ENCODE assay signal across 20 cellular contexts in genomic region chr15:75232826-75233503, GRCh38. TPM values are rescaled to one million over a fixed set of nuclear protein-coding genes. Genes with fewer than 3 reads are reported as not detected.
DNase-seq lines count a peak whose midpoint lies in the region; ATAC-seq and TF ChIP-seq lines count a peak whose summit lies in the region.
"Had no signal": no experiment of that assay in that cellular context is flagged by ENCODE, and none has a peak within 500 bp of the region (broad histone marks: within the 10 kb centered on the region; RNA-seq: fewer than 3 reads in every experiment).

No MANE protein-coding gene starts in this region.

- no peaks in the 10 kb centered on the region for H3K36me3 Mint-ChIP-seq in activated naive CD8-positive, alpha-beta T cell treated with anti-CD3 and anti-CD28 coated beads, Interleukin-2, amount 10 ng/mL, durations not matched to agents 7 days and 5 days
- no peaks in the 10 kb centered on the region for H3K36me3 Mint-ChIP-seq in activated naive CD8-positive, alpha-beta T cell treated with anti-CD3 and anti-CD28 coated beads, Interleukin-2, amount 50 U/mL, for 24 hours (ENCODE audit: low read depth)
- no peaks in the 10 kb centered on the region for H3K36me3 Mint-ChIP-seq in chondrocyte (ENCODE audit: low read depth)
- no peaks in the 10 kb centered on the region for H3K36me3 Mint-ChIP-seq in activated T-helper 1 cell treated with anti-CD3 and anti-CD28 coated beads, Interleukin-12 subunit alpha, Interleukin-12 subunit beta, Interleukin-2, Interleukin-4 antibody, amounts not matched to agents 30 ng/mL and 10 ng/mL and 1 ng/mL, durations not matched to agents 14 hours and 24 hours and 36 hours (ENCODE audit: low read depth)

- POLR2A ChIA-PET in activated naive CD8-positive, alpha-beta T cell treated with anti-CD3 and anti-CD28 coated beads, Interleukin-2, amount 10 ng/mL, durations not matched to agents 7 days and 5 days (lab: Charles Lee): no interaction called here

- intact Hi-C loops in psoas muscle (cut with DNase I): loop anchor here (5.0 to 10.0 kb wide), 2 partner anchors 72 to 84 kb away; no protein-coding TSS in a partner anchor
- intact Hi-C loops in activated T-helper 1 cell treated with anti-CD3 and anti-CD28 coated beads, Interleukin-12 subunit alpha, Interleukin-12 subunit beta, Interleukin-2, Interleukin-4 antibody, amounts not matched to agents 30 ng/mL and 10 ng/mL and 1 ng/mL, durations not matched to agents 14 hours and 24 hours and 36 hours (cut with micrococcal nuclease): no loop called here

- no peaks in the 10 kb centered on the region for H3K9me3 Mint-ChIP-seq in activated naive CD8-positive, alpha-beta T cell treated with anti-CD3 and anti-CD28 coated beads, Interleukin-2, amount 10 ng/mL, durations not matched to agents 7 days and 5 days
- H3K9me3 Mint-ChIP-seq in activated naive CD8-positive, alpha-beta T cell treated with anti-CD3 and anti-CD28 coated beads, Interleukin-2, amount 50 U/mL, for 24 hours: no peaks in the 10 kb centered on the region
- no peaks in the 10 kb centered on the region for H3K9me3 Mint-ChIP-seq in chondrocyte (ENCODE audit: low read depth)
- H3K9me3 Mint-ChIP-seq in activated T-helper 1 cell treated with anti-CD3 and anti-CD28 coated beads, Interleukin-12 subunit alpha, Interleukin-12 subunit beta, Interleukin-2, Interleukin-4 antibody, amounts not matched to agents 30 ng/mL and 10 ng/mL and 1 ng/mL, durations not matched to agents 14 hours and 24 hours and 36 hours: no peaks in the 10 kb centered on the region

- no peak overlapping the region for H3K4me3 Mint-ChIP-seq in activated naive CD8-positive, alpha-beta T cell treated with anti-CD3 and anti-CD28 coated beads, Interleukin-2, amount 10 ng/mL, durations not matched to agents 7 days and 5 days
- H3K4me3 Mint-ChIP-seq in activated naive CD8-positive, alpha-beta T cell treated with anti-CD3 and anti-CD28 coated beads, Interleukin-2, amount 50 U/mL, for 24 hours: no peak overlapping the region
- no peak overlapping the region for H3K4me3 Mint-ChIP-seq in chondrocyte (ENCODE audit: unreplicated experiment)
- no peak overlapping the region for H3K4me3 Mint-ChIP-seq in activated T-helper 1 cell treated with anti-CD3 and anti-CD28 coated beads, Interleukin-12 subunit alpha, Interleukin-12 subunit beta, Interleukin-2, Interleukin-4 antibody, amounts not matched to agents 30 ng/mL and 10 ng/mL and 1 ng/mL, durations not matched to agents 14 hours and 24 hours and 36 hours

- H3K36me3 ChIP-seq in psoas muscle (ENCODE audit: insufficient read depth in 1 of 2, low read depth in 1 of 2): no peaks in the 10 kb centered on the region

- no peak overlapping the region for H3K27ac ChIP-seq in psoas muscle
- H3K27ac ChIP-seq: A549, PC-9 had no signal

- H3K27me3 Mint-ChIP-seq in activated naive CD8-positive, alpha-beta T cell treated with anti-CD3 and anti-CD28 coated beads, Interleukin-2, amount 10 ng/mL, durations not matched to agents 7 days and 5 days: peaks cover 9% of the 10 kb centered on the region
- H3K27me3 Mint-ChIP-seq in activated naive CD8-positive, alpha-beta T cell treated with anti-CD3 and anti-CD28 coated beads, Interleukin-2, amount 50 U/mL, for 24 hours: peaks cover 27% of the 10 kb centered on the region
- peaks cover 24% of the 10 kb centered on the region for H3K27me3 Mint-ChIP-seq in chondrocyte (ENCODE audit: low read depth)
- peaks cover 2% of the 10 kb centered on the region for H3K27me3 Mint-ChIP-seq in activated T-helper 1 cell treated with anti-CD3 and anti-CD28 coated beads, Interleukin-12 subunit alpha, Interleukin-12 subunit beta, Interleukin-2, Interleukin-4 antibody, amounts not matched to agents 30 ng/mL and 10 ng/mL and 1 ng/mL, durations not matched to agents 14 hours and 24 hours and 36 hours (ENCODE audit: insufficient read depth)

- peaks cover 3% of the 10 kb centered on the region for H3K4me1 Mint-ChIP-seq in activated naive CD8-positive, alpha-beta T cell treated with anti-CD3 and anti-CD28 coated beads, Interleukin-2, amount 10 ng/mL, durations not matched to agents 7 days and 5 days
- no peaks in the 10 kb centered on the region for H3K4me1 Mint-ChIP-seq in activated naive CD8-positive, alpha-beta T cell treated with anti-CD3 and anti-CD28 coated beads, Interleukin-2, amount 50 U/mL, for 24 hours
- no peaks in the 10 kb centered on the region for H3K4me1 Mint-ChIP-seq in chondrocyte (ENCODE audit: low read depth)
- no peaks in the 10 kb centered on the region for H3K4me1 Mint-ChIP-seq in activated T-helper 1 cell treated with anti-CD3 and anti-CD28 coated beads, Interleukin-12 subunit alpha, Interleukin-12 subunit beta, Interleukin-2, Interleukin-4 antibody, amounts not matched to agents 30 ng/mL and 10 ng/mL and 1 ng/mL, durations not matched to agents 14 hours and 24 hours and 36 hours (ENCODE audit: low read depth)

- no peak overlapping the region for H3K4me3 ChIP-seq in psoas muscle
- H3K4me3 ChIP-seq: A549, PC-9 had no signal

- no peak for TF ChIP-seq CTCF in GM10266 (IDR thresholded peaks at IDR 0.05; ENCODE audit: control insufficient read depth, insufficient read depth, low read depth, missing control alignments)
- TF ChIP-seq CTCF in chondrocyte (IDR thresholded peaks at IDR 0.05): no peak
- TF ChIP-seq CTCF in psoas muscle (IDR thresholded peaks at IDR 0.05): no peak

- 73 to 81% (median 78%) methylated on average over 17 of the region's 17 CpGs for WGBS in psoas muscle, 3 donors

- peak; percentile 20 for DNase-seq in activated naive CD8-positive, alpha-beta T cell treated with anti-CD3 and anti-CD28 coated beads, Interleukin-2, amount 10 ng/mL, durations not matched to agents 7 days and 5 days
- no peak for DNase-seq in activated naive CD8-positive, alpha-beta T cell treated with anti-CD3 and anti-CD28 coated beads, Interleukin-2, amount 50 U/mL, for 24 hours
- DNase-seq in GM10266 (ENCODE audit: extremely low spot score): peak; percentile 3
- DNase-seq in chondrocyte (ENCODE audit: low spot score): peak; percentile 61
- DNase-seq in psoas muscle: peak; percentile 4 to 30
- DNase-seq in effector CD8-positive, alpha-beta T cell (lab: John Stamatoyannopoulos, UW): no peak
- DNase-seq in activated T-helper 1 cell treated with anti-CD3 and anti-CD28 coated beads, Interleukin-12 subunit alpha, Interleukin-12 subunit beta, Interleukin-2, Interleukin-4 antibody, amounts not matched to agents 30 ng/mL and 10 ng/mL and 1 ng/mL, durations not matched to agents 14 hours and 24 hours and 36 hours (ENCODE audit: low spot score): no peak
- DNase-seq: Caco-2, HCEC 1CT, IMR-90, Kasumi-1, NCI-H1417, NCI-H1930, NCI-H2171, NCI-H446 treated with DMSO at 0.1 percent for 48 hours, NCI-H748 treated with DMSO at 0.1 percent for 48 hours, PC-9 had no signal

- H3K27ac Mint-ChIP-seq in activated naive CD8-positive, alpha-beta T cell treated with anti-CD3 and anti-CD28 coated beads, Interleukin-2, amount 10 ng/mL, durations not matched to agents 7 days and 5 days: no peak overlapping the region
- no peak overlapping the region for H3K27ac Mint-ChIP-seq in activated naive CD8-positive, alpha-beta T cell treated with anti-CD3 and anti-CD28 coated beads, Interleukin-2, amount 50 U/mL, for 24 hours
- H3K27ac Mint-ChIP-seq in chondrocyte (ENCODE audit: unreplicated experiment): no peak overlapping the region
- H3K27ac Mint-ChIP-seq in activated T-helper 1 cell treated with anti-CD3 and anti-CD28 coated beads, Interleukin-12 subunit alpha, Interleukin-12 subunit beta, Interleukin-2, Interleukin-4 antibody, amounts not matched to agents 30 ng/mL and 10 ng/mL and 1 ng/mL, durations not matched to agents 14 hours and 24 hours and 36 hours: no peak overlapping the region

- H3K27me3 ChIP-seq in psoas muscle (ENCODE audit: insufficient read depth in 3 of 3, low read length in 2 of 3): peaks cover 0 to 9% (median 3%) of the 10 kb centered on the region in 3 donors

- no peaks in the 10 kb centered on the region for H3K9me3 ChIP-seq in psoas muscle
- H3K9me3 ChIP-seq: A549, Caco-2 had no signal

- no peak for ATAC-seq in activated naive CD8-positive, alpha-beta T cell treated with anti-CD3 and anti-CD28 coated beads, Interleukin-2, amount 10 ng/mL, durations not matched to agents 7 days and 5 days (ENCODE audit: low read depth)
- ATAC-seq in activated naive CD8-positive, alpha-beta T cell treated with anti-CD3 and anti-CD28 coated beads, Interleukin-2, amount 50 U/mL, for 24 hours: no peak
- ATAC-seq in psoas muscle (no peak), GM18498 (IDR thresholded peaks at IDR 0.05; ENCODE audit: unreplicated experiment) (no peak)
- ATAC-seq: A549 had no signal

- no peaks in the 10 kb centered on the region for H3K4me1 ChIP-seq in psoas muscle

RNA-seq across cellular contexts. Expression of gene GOLGA6C, which starts 25.2 kb away (rescaled TPM):
- total RNA-seq in activated naive CD8-positive, alpha-beta T cell treated with anti-CD3 and anti-CD28 coated beads, Interleukin-2, amount 10 ng/mL, durations not matched to agents 7 days and 5 days: not detected
- total RNA-seq in chondrocyte: not detected in 3 replicates
- total RNA-seq in psoas muscle: not detected
- polyA plus RNA-seq in psoas muscle: under 1 TPM in 1 of 3 donors, not detected in 2; 0.05 TPM
- not detected in 2 replicates for total RNA-seq in activated T-helper 1 cell treated with anti-CD3 and anti-CD28 coated beads, Interleukin-12 subunit alpha, Interleukin-12 subunit beta, Interleukin-2, Interleukin-4 antibody, amounts not matched to agents 30 ng/mL and 10 ng/mL and 1 ng/mL, durations not matched to agents 14 hours and 24 hours and 36 hours
- total RNA-seq: Caco-2, HT-29, IMR-90, PC-9 had no signal
- polyA plus RNA-seq: A549, IMR-90 had no signal

RNA-seq across cellular contexts. Expression of gene C15orf39, which starts 31.3 kb away (rescaled TPM):
- total RNA-seq in activated naive CD8-positive, alpha-beta T cell treated with anti-CD3 and anti-CD28 coated beads, Interleukin-2, amount 10 ng/mL, durations not matched to agents 7 days and 5 days: 10 to 100 TPM; 45.6 to 45.9 TPM
- total RNA-seq in chondrocyte (12.2 to 33.4 TPM (median 32.9 TPM) in 3 replicates), psoas muscle (1 to 10 TPM; 4.0 to 4.6 (median 4.2) TPM)
- 1 to 10 TPM; 2.5 to 3.4 (median 2.6) TPM for polyA plus RNA-seq in psoas muscle
- total RNA-seq in activated T-helper 1 cell treated with anti-CD3 and anti-CD28 coated beads, Interleukin-12 subunit alpha, Interleukin-12 subunit beta, Interleukin-2, Interleukin-4 antibody, amounts not matched to agents 30 ng/mL and 10 ng/mL and 1 ng/mL, durations not matched to agents 14 hours and 24 hours and 36 hours: 46.1 and 49.5 TPM in 2 replicates

RNA-seq across cellular contexts. Expression of gene GOLGA6D, which starts 49.7 kb away (rescaled TPM):
- not detected for total RNA-seq in activated naive CD8-positive, alpha-beta T cell treated with anti-CD3 and anti-CD28 coated beads, Interleukin-2, amount 10 ng/mL, durations not matched to agents 7 days and 5 days
- total RNA-seq in chondrocyte (0.15 TPM in 1 of 3 replicates, not detected in the others), psoas muscle (not detected)
- under 1 TPM in 2 of 3 donors, not detected in 1; 0.01 to 0.10 TPM for polyA plus RNA-seq in psoas muscle
- not detected in 2 replicates for total RNA-seq in activated T-helper 1 cell treated with anti-CD3 and anti-CD28 coated beads, Interleukin-12 subunit alpha, Interleukin-12 subunit beta, Interleukin-2, Interleukin-4 antibody, amounts not matched to agents 30 ng/mL and 10 ng/mL and 1 ng/mL, durations not matched to agents 14 hours and 24 hours and 36 hours
- total RNA-seq: Caco-2, IMR-90, PC-9 had no signal
- polyA plus RNA-seq: IMR-90 had no signal

Comparison
In these comparisons a context has a peak if more than half of its experiments do, and no peak if none do; other contexts are left out.
1. DNase-seq: peak in activated naive CD8-positive, alpha-beta T cell treated with anti-CD3 and anti-CD28 coated beads, Interleukin-2, amount 10 ng/mL, durations not matched to agents 7 days and 5 days (single experiment), GM10266 (single experiment), chondrocyte (single experiment) and psoas muscle (2 of 2); none in activated naive CD8-positive, alpha-beta T cell treated with anti-CD3 and anti-CD28 coated beads, Interleukin-2, amount 50 U/mL, for 24 hours (single experiment), effector CD8-positive, alpha-beta T cell (single experiment) and activated T-helper 1 cell treated with anti-CD3 and anti-CD28 coated beads, Interleukin-12 subunit alpha, Interleukin-12 subunit beta, Interleukin-2, Interleukin-4 antibody, amounts not matched to agents 30 ng/mL and 10 ng/mL and 1 ng/mL, durations not matched to agents 14 hours and 24 hours and 36 hours (single experiment).